In genomic region chr9:91949946-91950664, GRCh38 we compare ENCODE assay signal across 1 cellular context.
TF ChIP-seq lines count a peak whose summit lies in the region.

Gene ROR2 (minus strand): TSS chr9:91950228.

TF ChIP-seq in HEK293, 187 proteins besides CTCF, POLR2A, EP300 and RAD21 (continued from another document):
- TF ChIP-seq ZNF280D (tag by site-specific recombination; IDR thresholded peaks at IDR 0.05) (no peak), GFI1B (tag by site-specific recombination; IDR thresholded peaks at IDR 0.05) (no peak), MYNN (tag by site-specific recombination; IDR thresholded peaks at IDR 0.05; ENCODE audit: borderline replicate concordance) (no peak), ZNF544 (tag by site-specific recombination; IDR thresholded peaks at IDR 0.05) (no peak)
TF ChIP-seq in HEK293: peak in this region for 18.
